ENCODE assay signal across 9 cellular contexts in the genomic region with DNA sequence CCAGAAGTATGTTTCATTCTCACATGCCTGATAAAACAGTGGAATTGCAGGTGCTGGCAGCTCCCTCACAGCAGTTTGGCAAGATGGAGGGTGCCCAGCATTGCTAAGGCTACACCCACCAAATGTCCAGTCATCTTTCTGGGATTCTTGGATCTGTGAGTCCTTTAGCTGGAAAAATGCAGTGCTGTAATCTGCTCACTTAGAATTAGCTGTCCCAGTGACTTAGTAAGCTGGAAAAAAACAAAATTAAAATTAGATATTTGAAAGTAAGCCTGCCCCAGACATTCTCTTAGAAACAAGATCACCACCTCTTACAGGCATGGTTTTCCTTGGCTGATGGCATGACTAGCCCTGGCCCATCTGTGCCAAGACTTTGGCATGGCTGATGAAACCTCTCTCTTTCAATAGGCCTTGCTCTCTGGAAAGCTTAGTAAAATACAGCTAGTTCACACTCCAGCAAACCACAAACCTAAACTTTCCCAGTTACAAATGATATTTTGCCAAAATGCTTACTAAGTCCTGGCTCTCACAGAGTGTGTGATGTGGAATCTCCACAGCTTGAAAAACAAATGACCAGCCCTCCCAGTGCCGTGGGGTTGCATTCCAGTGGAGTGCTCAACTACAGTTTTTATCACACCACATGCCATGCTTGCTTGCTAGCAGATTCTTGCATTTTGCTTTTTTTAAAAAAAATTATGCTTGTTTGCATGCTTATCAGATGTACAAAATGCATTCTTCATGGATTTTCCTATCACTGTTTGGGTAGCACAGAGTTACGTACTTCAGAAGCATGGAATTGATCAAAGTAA.
DNase-seq lines count a peak whose midpoint lies in the region; ATAC-seq and TF ChIP-seq lines count a peak whose summit lies in the region.
"Had no signal": no experiment of that assay in that cellular context is flagged by ENCODE, and none has a peak within 500 bp of the region (broad histone marks: within the 10 kb centered on the region; RNA-seq: fewer than 3 reads in every experiment).

No MANE protein-coding gene starts in this region.

- ATAC-seq in HG02840 (IDR thresholded peaks at IDR 0.05; ENCODE audit: low FRiP score, unreplicated experiment), result no peak
- no peak for ATAC-seq in HG03159 (IDR thresholded peaks at IDR 0.05; ENCODE audit: unreplicated experiment)

- no peak for TF ChIP-seq EP300 in ovary (IDR thresholded peaks at IDR 0.05)

- intact Hi-C loops in ovary (cut with DNase I), result no loop called here

- no peak for TF ChIP-seq CTCF in ovary (IDR thresholded peaks at IDR 0.05)

- H3K4me1 ChIP-seq in ovary (ENCODE audit: insufficient read depth), result peaks cover 8% of the 10 kb centered on the region
- H3K4me1 ChIP-seq in effector memory CD4-positive, alpha-beta T cell (ENCODE audit: control insufficient read depth, insufficient read depth, low read length, poor library complexity, severe bottlenecking), result no peaks in the 10 kb centered on the region

- peak; percentile 68 for DNase-seq in AG08396 (ENCODE audit: low spot score)
- peak; percentile 1 for DNase-seq in NCI-H460 (ENCODE audit: extremely low read depth, low read depth)
- peak; percentile 83 for DNase-seq in fibroblast of the conjunctiva (ENCODE audit: low read depth)
- DNase-seq in ovary, result peak; percentile 22 to 48 (median 25)
- DNase-seq in effector memory CD4-positive, alpha-beta T cell, result no peak
- DNase-seq in NCI-H524 treated with DMSO at 0.1 percent for 48 hours (lab: John Stamatoyannopoulos, UW), result no peak
- DNase-seq: activated CD4-positive, CD25-positive, alpha-beta regulatory T cell treated with anti-CD3 and anti-CD28 coated beads, Interleukin-2, amount 50 U/mL, for 72 hours had no signal

- H3K27me3 ChIP-seq in ovary, result no peaks in the 10 kb centered on the region
- H3K27me3 ChIP-seq in effector memory CD4-positive, alpha-beta T cell (replicated peaks; ENCODE audit: control insufficient read depth, insufficient read depth, low read length, poor library complexity, severe bottlenecking), result no peaks in the 10 kb centered on the region

- 9 to 17% (median 9%) methylated on average over 2 of the region's 2 CpGs for WGBS in ovary, 3 donors

- peak overlapping the region; percentile 11 to 38 for H3K27ac ChIP-seq in ovary
- H3K27ac ChIP-seq in effector memory CD4-positive, alpha-beta T cell (ENCODE audit: insufficient read depth, low read length, poor library complexity, severe bottlenecking), result no peak overlapping the region

- no peaks in the 10 kb centered on the region for H3K9me3 ChIP-seq in ovary
- H3K9me3 ChIP-seq in effector memory CD4-positive, alpha-beta T cell (ENCODE audit: control insufficient read depth, low read length), result no peaks in the 10 kb centered on the region

- no peak for TF ChIP-seq POLR2A in ovary (IDR thresholded peaks at IDR 0.05)

- no peak overlapping the region for H3K4me3 ChIP-seq in ovary
- no peak overlapping the region for H3K4me3 ChIP-seq in effector memory CD4-positive, alpha-beta T cell (ENCODE audit: insufficient read depth, low read depth, low read length, poor library complexity, severe bottlenecking)

- no peaks in the 10 kb centered on the region for H3K36me3 ChIP-seq in ovary
- no peaks in the 10 kb centered on the region for H3K36me3 ChIP-seq in effector memory CD4-positive, alpha-beta T cell (ENCODE audit: control insufficient read depth, insufficient read depth, low read length)

Comparison
In these comparisons a context has a peak if more than half of its experiments do, and no peak if none do; other contexts are left out.
1. DNase-seq: peak in AG08396 (single experiment), NCI-H460 (single experiment), fibroblast of the conjunctiva (single experiment) and ovary (5 of 5); none in effector memory CD4-positive, alpha-beta T cell (0 of 3) and NCI-H524 treated with DMSO at 0.1 percent for 48 hours (single experiment).